ENCODE assay signal across 9 cellular contexts in the genomic region with DNA sequence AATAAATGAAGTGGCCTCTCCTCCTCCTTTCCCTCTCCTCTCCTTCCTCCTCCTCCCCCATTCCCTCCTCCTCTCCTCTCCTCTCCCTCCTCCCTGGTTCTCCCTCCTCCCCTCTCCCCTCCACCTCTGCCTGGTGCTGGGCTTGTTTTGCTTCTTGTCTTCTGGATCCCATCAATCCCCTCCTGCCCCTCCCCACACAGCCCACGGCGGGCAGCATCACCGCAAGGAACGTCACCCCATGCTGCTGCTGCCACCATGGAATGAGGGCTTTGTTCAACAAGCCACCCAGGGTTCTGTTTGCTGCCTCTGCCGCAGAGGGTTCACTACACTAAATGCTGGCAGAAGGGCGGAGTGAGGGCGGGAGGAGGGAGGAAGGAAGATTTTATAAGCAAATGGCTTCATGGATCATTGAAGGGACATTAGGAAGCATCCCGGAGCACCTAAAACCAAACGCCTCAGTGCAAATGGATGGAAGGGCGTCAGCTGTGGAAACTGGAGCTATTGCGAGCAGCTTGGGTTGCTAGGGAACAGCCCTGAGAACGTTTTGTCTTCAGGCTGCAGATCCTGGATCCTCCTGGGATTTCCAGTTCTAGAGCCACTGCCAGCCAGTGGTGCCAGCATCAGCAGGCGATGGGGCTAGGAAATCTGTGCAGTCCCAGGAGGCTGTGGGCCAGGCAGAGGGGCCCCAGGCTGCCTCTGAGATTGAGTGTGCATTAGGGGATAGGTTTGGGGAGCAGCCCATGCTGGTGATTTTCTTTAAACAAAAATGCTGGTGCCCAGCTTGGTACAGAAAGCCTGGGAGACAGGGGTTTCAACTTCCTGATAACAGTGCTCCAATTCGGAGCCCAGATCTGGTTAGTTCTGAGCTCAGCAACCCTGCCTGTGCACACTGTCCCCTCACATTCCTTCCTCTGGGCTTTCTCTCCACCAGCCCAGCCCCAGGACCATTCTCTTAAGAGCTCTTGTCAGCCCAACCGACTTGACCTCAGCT.
DNase-seq lines count a peak whose midpoint lies in the region; ATAC-seq and FAIRE-seq lines count a peak whose summit lies in the region.
"Had no signal": no experiment of that assay in that cellular context is flagged by ENCODE, and none has a peak within 500 bp of the region (broad histone marks: within the 10 kb centered on the region; RNA-seq: fewer than 3 reads in every experiment).

No MANE protein-coding gene starts in this region.

- H2AK5ac ChIP-seq in trophoblast cell (ENCODE audit: low read length): no peak overlapping the region

- no peaks in the 10 kb centered on the region for H3K36me3 ChIP-seq in trophoblast cell (ENCODE audit: control insufficient read depth in 1 of 2, insufficient read depth in 2 of 2, low read length in 2 of 2)

- no peak overlapping the region for H4K91ac ChIP-seq in trophoblast cell (ENCODE audit: low read depth, low read length)

- no peaks in the 10 kb centered on the region for H3K4me1 Mint-ChIP-seq in stimulated activated memory B cell treated with anti-CD40 and anti-IgM and Interleukin-4, amounts not matched to agents 10 μg/mL and 1 μg/mL and 100 μg/mL, for 72 hours

- no peaks in the 10 kb centered on the region for H3K79me1 ChIP-seq in trophoblast cell (ENCODE audit: low read length)

- H3K4me3 Mint-ChIP-seq in stimulated activated memory B cell treated with anti-CD40 and anti-IgM and Interleukin-4, amounts not matched to agents 10 μg/mL and 1 μg/mL and 100 μg/mL, for 72 hours: no peak overlapping the region
- H3K4me3 Mint-ChIP-seq: activated naive CD8-positive, alpha-beta T cell had no signal

- H2BK5ac ChIP-seq in trophoblast cell (ENCODE audit: low read depth, low read length, poor library complexity): no peak overlapping the region

- peak; percentile 86 for DNase-seq in DMS 273 (lab: John Stamatoyannopoulos, UW; ENCODE audit: unreplicated experiment)
- DNase-seq in NCI-H446 treated with DMSO at 0.1 percent for 48 hours (lab: John Stamatoyannopoulos, UW): peak; percentile 89
- DNase-seq in fibroblast of peridontal ligament (ENCODE audit: extremely low read depth): peak; percentile 75
- no peak for DNase-seq in trophoblast cell
- no peak for DNase-seq in RCC 7860 (ENCODE audit: low spot score)
- DNase-seq in dermis blood vessel endothelial cell: no peak

- H2AFZ ChIP-seq in trophoblast cell (ENCODE audit: insufficient read depth, low read length, poor library complexity): no peak overlapping the region

- no peak for ATAC-seq in stimulated activated memory B cell treated with anti-CD40 and anti-IgM and Interleukin-4, amounts not matched to agents 10 μg/mL and 1 μg/mL and 100 μg/mL, for 72 hours
- ATAC-seq in GM18502 (IDR thresholded peaks at IDR 0.05; ENCODE audit: poor library complexity, unreplicated experiment): no peak

- H3K27me3 ChIP-seq in trophoblast cell (ENCODE audit: insufficient read depth, low read length): no peaks in the 10 kb centered on the region

- H3K27ac Mint-ChIP-seq in stimulated activated memory B cell treated with anti-CD40 and anti-IgM and Interleukin-4, amounts not matched to agents 10 μg/mL and 1 μg/mL and 100 μg/mL, for 72 hours: no peak overlapping the region
- H3K27ac Mint-ChIP-seq: activated naive CD8-positive, alpha-beta T cell had no signal

- no peak overlapping the region for H2BK120ac ChIP-seq in trophoblast cell (ENCODE audit: insufficient read depth, low read length, poor library complexity)

- H3K79me2 ChIP-seq in trophoblast cell (ENCODE audit: control insufficient read depth, insufficient read depth, low read length, poor library complexity): no peaks in the 10 kb centered on the region

- no peak overlapping the region for H3K4ac ChIP-seq in trophoblast cell (ENCODE audit: low read depth, low read length)

- no peak overlapping the region for H3K4me2 ChIP-seq in trophoblast cell (ENCODE audit: low read length)

- H4K8ac ChIP-seq in trophoblast cell (ENCODE audit: low read depth, low read length): no peak overlapping the region

- no CpG with 5 or more reads among the region's 15 CpGs for WGBS in trophoblast cell (ENCODE audit: extremely low coverage, insufficient coverage, insufficient read length)

- peaks cover 0 to 6% of the 10 kb centered on the region in 2 experiments for H3K4me1 ChIP-seq in trophoblast cell (ENCODE audit: control insufficient read depth in 1 of 2, insufficient read depth in 2 of 2, low read length in 2 of 2)

- no peak overlapping the region for H3K14ac ChIP-seq in trophoblast cell (ENCODE audit: low read length)

- no peak overlapping the region for H4K12ac ChIP-seq in trophoblast cell (ENCODE audit: low read depth, low read length)

- no peaks in the 10 kb centered on the region for H3K36me3 Mint-ChIP-seq in stimulated activated memory B cell treated with anti-CD40 and anti-IgM and Interleukin-4, amounts not matched to agents 10 μg/mL and 1 μg/mL and 100 μg/mL, for 72 hours
- H3K36me3 Mint-ChIP-seq: activated naive CD8-positive, alpha-beta T cell had no signal

- H3K27me3 Mint-ChIP-seq in stimulated activated memory B cell treated with anti-CD40 and anti-IgM and Interleukin-4, amounts not matched to agents 10 μg/mL and 1 μg/mL and 100 μg/mL, for 72 hours: peaks cover 14% of the 10 kb centered on the region
- H3K27me3 Mint-ChIP-seq: activated naive CD8-positive, alpha-beta T cell had no signal

- H3K18ac ChIP-seq in trophoblast cell (ENCODE audit: low read length): no peak overlapping the region

- no peak overlapping the region for H3K27ac ChIP-seq in trophoblast cell (ENCODE audit: low read depth, low read length)

- no peaks in the 10 kb centered on the region for H3K9me3 Mint-ChIP-seq in stimulated activated memory B cell treated with anti-CD40 and anti-IgM and Interleukin-4, amounts not matched to agents 10 μg/mL and 1 μg/mL and 100 μg/mL, for 72 hours

- no peak for FAIRE-seq in RCC 7860 (lab: Jason Lieb, UNC)

- peaks cover 2% of the 10 kb centered on the region for H3K9me3 ChIP-seq in trophoblast cell (ENCODE audit: insufficient read depth, low read depth, low read length)

- H2BK12ac ChIP-seq in trophoblast cell (ENCODE audit: low read length): no peak overlapping the region

- no peak overlapping the region for H3K9ac ChIP-seq in trophoblast cell (ENCODE audit: low read length)

- H3K4me3 ChIP-seq in trophoblast cell (ENCODE audit: low read depth, low read length): peak overlapping the region; percentile 28

- no peak overlapping the region for H3K23ac ChIP-seq in trophoblast cell (ENCODE audit: low read length)

Comparison
In these comparisons a context has a peak if more than half of its experiments do, and no peak if none do; other contexts are left out.
1. DNase-seq: peak in DMS 273 (single experiment), NCI-H446 treated with DMSO at 0.1 percent for 48 hours (single experiment) and fibroblast of peridontal ligament (single experiment); none in trophoblast cell (0 of 2), RCC 7860 (single experiment) and dermis blood vessel endothelial cell (single experiment).